24 cellular contexts compared by ENCODE assay signal in genomic region chr12:47993491-47993890, GRCh38. TPM values are rescaled to one million over a fixed set of nuclear protein-coding genes. Genes with fewer than 3 reads are reported as not detected.
"Had no signal": no experiment of that assay in that cellular context is flagged by ENCODE, and none has a peak within 500 bp of the region (broad histone marks: within the 10 kb centered on the region; RNA-seq: fewer than 3 reads in every experiment).

No MANE protein-coding gene starts in this region.

- H3K27ac Mint-ChIP-seq: neural progenitor cell, type B pancreatic cell had no signal

- H3K36me3 ChIP-seq: gastrocnemius medialis, heart right ventricle, pancreas, prostate gland, right lobe of liver, thyroid gland had no signal

- DNase-seq: effector memory CD4-positive, alpha-beta T cell; gastrocnemius medialis; heart right ventricle; hypothalamus; mammary epithelial cell; nucleus accumbens; retina; stimulated activated CD4-positive, alpha-beta T cell treated with anti-CD3 and anti-CD28 coated beads, Interleukin-12 subunit alpha, Interleukin-12 subunit beta, amount 100 ng/mL, for 4 hours; stimulated activated naive CD4-positive, alpha-beta T cell treated with Interleukin-2 at 50 U/mL for 16 hours; thyroid gland had no signal

- H3K4me1 ChIP-seq: pancreas, prostate gland, thyroid gland had no signal

- H3K27me3 ChIP-seq: gastrocnemius medialis, pancreas, right lobe of liver, thyroid gland had no signal

- FAIRE-seq: endometrium, islet of Langerhans, pancreas, urothelium cell line had no signal

- H3K36me3 Mint-ChIP-seq: naive thymus-derived CD8-positive, alpha-beta T cell had no signal

- H3K27ac ChIP-seq: gastrocnemius medialis, heart right ventricle, neural progenitor cell, pancreas, prostate gland, right lobe of liver, skin epidermis, thyroid gland had no signal

- H3K9me3 Mint-ChIP-seq: naive thymus-derived CD8-positive, alpha-beta T cell; neural progenitor cell; type B pancreatic cell had no signal

- H3K4me3 ChIP-seq: gastrocnemius medialis, heart right ventricle, mucosa of descending colon, neural progenitor cell, pancreas, prostate gland, right lobe of liver, skin epidermis, thyroid gland had no signal

- H3K4me3 Mint-ChIP-seq: naive thymus-derived CD8-positive, alpha-beta T cell; type B pancreatic cell had no signal

- H3K9me3 ChIP-seq: gastrocnemius medialis, heart right ventricle, mucosa of descending colon, pancreas, prostate gland, right lobe of liver, thyroid gland had no signal

RNA-seq across cellular contexts. Expression of gene COL2A1, which starts 10.8 kb away (rescaled TPM):
- total RNA-seq: esophagus mucosa, fibroblast of lung, gastrocnemius medialis, mesenteric fat pad, right lobe of liver, thyroid gland had no signal
